ENCODE assay signal across 8 cellular contexts in genomic region chr16:85799497-85800320, GRCh38. TPM values are rescaled to one million over a fixed set of nuclear protein-coding genes. Genes with fewer than 3 reads are reported as not detected.
DNase-seq lines count a peak whose midpoint lies in the region; ATAC-seq and TF ChIP-seq lines count a peak whose summit lies in the region.

Gene COX4I1 (plus strand): TSS chr16:85799695. CDS start chr16:85801206, 1,511 bp downstream.
Gene EMC8 (minus strand): TSS chr16:85799544. CDS start chr16:85799295, 249 bp downstream.

- POLR2A ChIA-PET in CD4-positive, alpha-beta memory T cell (lab: Charles Lee; ENCODE audit: partially characterized antibody) = no interaction called here
- POLR2A ChIA-PET in activated CD4-positive, alpha-beta memory T cell treated with anti-CD3 and anti-CD28 coated beads, Interleukin-2, amount 10 ng/mL, durations not matched to agents 7 days and 5 days (lab: Charles Lee) = interaction anchor here (0.8 to 1.5 kb wide), 6 partner anchors 8 to 1683 kb away, joined by 3 to 7 read pairs (median 4); partner anchors contain the start of gene MBTPS1

- peaks cover 39 to 66% (median 53%) of the 10 kb centered on the region in 4 donors for H3K4me1 Mint-ChIP-seq in CD4-positive, alpha-beta memory T cell
- H3K4me1 Mint-ChIP-seq in activated CD4-positive, alpha-beta memory T cell treated with anti-CD3 and anti-CD28 coated beads, Interleukin-2, amount 10 ng/mL, durations not matched to agents 7 days and 5 days = peaks cover 47% of the 10 kb centered on the region

- intact Hi-C loops in CD4-positive, alpha-beta memory T cell (cut with micrococcal nuclease) = loop anchor here (1.0 to 2.0 kb wide), 2 partner anchors 111 to 137 kb away; partner anchors contain the start of gene GINS2
- intact Hi-C loops in lower leg skin (cut with DNase I; ENCODE audit: low total_unique reads) = no loop called here

- no peaks in the 10 kb centered on the region for H3K9me3 ChIP-seq in CD4-positive, alpha-beta memory T cell (ENCODE audit: control insufficient read depth in 1 of 2, low read length in 2 of 2)
- H3K9me3 ChIP-seq in duodenal mucosa (ENCODE audit: control insufficient read depth in 1 of 2, low read length in 2 of 2) = no peaks in the 10 kb centered on the region

- H3K9ac ChIP-seq in duodenal mucosa (ENCODE audit: low read depth in 1 of 2, low read length in 2 of 2) = peak within 1 kb of the TSS; percentile 86 to 96

- no peaks in the 10 kb centered on the region for H3K27me3 Mint-ChIP-seq in CD4-positive, alpha-beta memory T cell
- no peaks in the 10 kb centered on the region for H3K27me3 Mint-ChIP-seq in activated CD4-positive, alpha-beta memory T cell treated with anti-CD3 and anti-CD28 coated beads, Interleukin-2, amount 10 ng/mL, durations not matched to agents 7 days and 5 days

- peak within 1 kb of the TSS; percentile 94 to 97 (median 97) for H3K27ac Mint-ChIP-seq in CD4-positive, alpha-beta memory T cell
- H3K27ac Mint-ChIP-seq in activated CD4-positive, alpha-beta memory T cell treated with anti-CD3 and anti-CD28 coated beads, Interleukin-2, amount 10 ng/mL, durations not matched to agents 7 days and 5 days = peak within 1 kb of the TSS; percentile 89

- H3K36me3 Mint-ChIP-seq in CD4-positive, alpha-beta memory T cell = peaks cover 47 to 73% of the 10 kb centered on the region in 2 donors
- H3K36me3 Mint-ChIP-seq in activated CD4-positive, alpha-beta memory T cell treated with anti-CD3 and anti-CD28 coated beads, Interleukin-2, amount 10 ng/mL, durations not matched to agents 7 days and 5 days (ENCODE audit: low read depth) = peaks cover 47% of the 10 kb centered on the region

- TF ChIP-seq POLR2A in lower leg skin (IDR thresholded peaks at IDR 0.05) = no peak

- no peak for TF ChIP-seq CTCF in lower leg skin (IDR thresholded peaks at IDR 0.05)

- peak; percentile 82 for ATAC-seq in GM19455 (IDR thresholded peaks at IDR 0.05; ENCODE audit: unreplicated experiment)

- WGBS in lower leg skin, 2 donors = 0% methylated on average over 14 to 62 of the region's 87 CpGs

- DNase-seq in CD4-positive, alpha-beta memory T cell = peak; percentile 90 to 92 (median 91)
- DNase-seq in HK-2 (ENCODE audit: unreplicated experiment) (peak; percentile 92), NCI-H82 treated with DMSO at 0.1 percent for 48 hours (lab: John Stamatoyannopoulos, UW; ENCODE audit: unreplicated experiment) (peak; percentile 59), lower leg skin (ENCODE audit: low spot score in 2 of 2) (peak; percentile 92 to 99)
- peak; percentile 93 for DNase-seq in activated CD4-positive, alpha-beta memory T cell treated with anti-CD3 and anti-CD28 coated beads, Interleukin-2, amount 10 ng/mL, durations not matched to agents 7 days and 5 days
- DNase-seq in stimulated activated CD4-positive, alpha-beta T cell treated with anti-CD3 and anti-CD28 coated beads, Interleukin-4, amount 100 ng/mL, for 4 hours = peak; percentile 91 to 93

- no peaks in the 10 kb centered on the region for H3K9me3 Mint-ChIP-seq in CD4-positive, alpha-beta memory T cell
- H3K9me3 Mint-ChIP-seq in activated CD4-positive, alpha-beta memory T cell treated with anti-CD3 and anti-CD28 coated beads, Interleukin-2, amount 10 ng/mL, durations not matched to agents 7 days and 5 days = no peaks in the 10 kb centered on the region

- CTCF ChIA-PET in CD4-positive, alpha-beta memory T cell (lab: Charles Lee; ENCODE audit: partially characterized antibody) = interaction anchor here (0.6 to 0.9 kb wide), 2 partner anchors 20 to 1299 kb away, joined by 3 to 4 read pairs; no protein-coding TSS in a partner anchor
- CTCF ChIA-PET in activated CD4-positive, alpha-beta memory T cell treated with anti-CD3 and anti-CD28 coated beads, Interleukin-2, amount 10 ng/mL, durations not matched to agents 7 days and 5 days (lab: Charles Lee) = interaction anchor here (0.9 to 2.1 kb wide), 2 partner anchors 20 to 22 kb away, joined by 3 to 6 read pairs; no protein-coding TSS in a partner anchor

- peak within 1 kb of the TSS; percentile 58 to 67 for H3K4me3 ChIP-seq in CD4-positive, alpha-beta memory T cell (ENCODE audit: low read length in 2 of 2)
- peak within 1 kb of the TSS; percentile 93 to 98 for H3K4me3 ChIP-seq in duodenal mucosa (ENCODE audit: low read depth in 1 of 2, low read length in 2 of 2)
- H3K4me3 ChIP-seq in lower leg skin (ENCODE audit: low read depth, poor library complexity, severe bottlenecking) = peak within 1 kb of the TSS; percentile 96

- H3K4me3 Mint-ChIP-seq in CD4-positive, alpha-beta memory T cell = peak within 1 kb of the TSS; percentile 87 to 96 (median 90)
- peak within 1 kb of the TSS; percentile 91 for H3K4me3 Mint-ChIP-seq in activated CD4-positive, alpha-beta memory T cell treated with anti-CD3 and anti-CD28 coated beads, Interleukin-2, amount 10 ng/mL, durations not matched to agents 7 days and 5 days

- peak within 1 kb of the TSS; percentile 97 for H3K27ac ChIP-seq in CD4-positive, alpha-beta memory T cell (ENCODE audit: low read depth, low read length)
- peak within 1 kb of the TSS; percentile 84 for H3K27ac ChIP-seq in duodenal mucosa (ENCODE audit: low read depth, low read length)

- H3K4me1 ChIP-seq in CD4-positive, alpha-beta memory T cell (ENCODE audit: insufficient read depth, low read length) = peaks cover 29% of the 10 kb centered on the region
- H3K4me1 ChIP-seq in duodenal mucosa (ENCODE audit: control insufficient read depth in 1 of 2, insufficient read depth in 2 of 2, low read length in 2 of 2) = peaks cover 12 to 30% of the 10 kb centered on the region in 2 donors

- H3K27me3 ChIP-seq in CD4-positive, alpha-beta memory T cell (ENCODE audit: insufficient read depth, low read length) = no peaks in the 10 kb centered on the region
- H3K27me3 ChIP-seq in duodenal mucosa (ENCODE audit: control insufficient read depth in 1 of 2, insufficient read depth in 2 of 2, low read length in 2 of 2) = no peaks in the 10 kb centered on the region

- H3K36me3 ChIP-seq in CD4-positive, alpha-beta memory T cell (ENCODE audit: insufficient read depth, low read length) = peaks cover 34% of the 10 kb centered on the region
- H3K36me3 ChIP-seq in duodenal mucosa (ENCODE audit: control insufficient read depth in 1 of 2, insufficient read depth in 2 of 2, low read length in 2 of 2) = peaks cover 28 to 56% of the 10 kb centered on the region in 2 donors

RNA-seq across cellular contexts. Expression of gene COX4I1, which starts in this region (rescaled TPM):
- 100 to 1,000 TPM; 490 to 521 TPM for total RNA-seq in CD4-positive, alpha-beta memory T cell
- 1,000 to 10,000 TPM in 1 of 2 donors, 100 to 1,000 TPM in 1; 904 to 1,127 TPM for polyA plus RNA-seq in CD4-positive, alpha-beta memory T cell
- 100 to 1,000 TPM; 450 to 456 TPM for total RNA-seq in activated CD4-positive, alpha-beta memory T cell treated with anti-CD3 and anti-CD28 coated beads, Interleukin-2, amount 10 ng/mL, durations not matched to agents 7 days and 5 days
- 100 to 1,000 TPM; 411 to 675 (median 548) TPM for total RNA-seq in lower leg skin

RNA-seq across cellular contexts. Expression of gene EMC8, which starts in this region (rescaled TPM):
- total RNA-seq in CD4-positive, alpha-beta memory T cell = 10 to 100 TPM; 22.7 to 22.8 TPM
- polyA plus RNA-seq in CD4-positive, alpha-beta memory T cell = 10 to 100 TPM; 22.1 to 22.7 TPM
- 10 to 100 TPM; 25.0 to 25.6 TPM for total RNA-seq in activated CD4-positive, alpha-beta memory T cell treated with anti-CD3 and anti-CD28 coated beads, Interleukin-2, amount 10 ng/mL, durations not matched to agents 7 days and 5 days
- total RNA-seq in lower leg skin = 10 to 100 TPM; 15.5 to 27.5 (median 18.4) TPM

Comparison
In these comparisons a context has a peak if more than half of its experiments do, and no peak if none do; other contexts are left out.
1. Peak in every context shown above with its lines: DNase-seq, ATAC-seq, H3K4me3 ChIP-seq and H3K27ac ChIP-seq.